ENCODE assay signal across 8 cellular contexts in the genomic region with DNA sequence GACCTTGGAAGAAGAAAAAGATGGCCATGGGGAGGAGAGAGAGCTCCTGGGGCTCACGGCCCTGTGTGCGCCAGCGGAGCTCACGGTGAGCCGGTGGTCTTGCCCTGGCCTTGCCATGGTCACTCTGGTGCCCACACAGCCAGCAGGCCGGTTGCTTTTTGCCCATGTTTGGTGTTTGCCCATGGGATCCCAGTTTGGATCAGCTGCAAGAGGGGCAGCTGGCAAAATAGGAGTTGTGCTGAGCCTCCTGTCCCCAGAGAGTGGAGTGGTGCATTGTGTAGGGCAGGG. TPM values are rescaled to one million over a fixed set of nuclear protein-coding genes. Genes with fewer than 3 reads are reported as not detected.
DNase-seq lines count a peak whose midpoint lies in the region; ATAC-seq, FAIRE-seq and TF ChIP-seq lines count a peak whose summit lies in the region.

No MANE protein-coding gene starts in this region.

- peaks cover 15% of the 10 kb centered on the region for H4K20me1 ChIP-seq in PC-9 (ENCODE audit: insufficient read depth)
- no peaks in the 10 kb centered on the region for H4K20me1 ChIP-seq in endothelial cell of umbilical vein (replicated peaks; ENCODE audit: control insufficient read depth, extremely low read depth, insufficient read depth, low read length)

- CTCF ChIA-PET in Caco-2 (lab: Charles Lee) = interaction anchor here (0.7 to 8.1 kb wide), 10 partner anchors 9 to 775 kb away, joined by 3 to 102 read pairs (median 10); partner anchors contain the start of genes NAT9 and RAB37
- CTCF ChIA-PET in PC-9 (lab: Charles Lee) = interaction anchor here (0.7 to 1.5 kb wide), 4 partner anchors 21 to 199 kb away, joined by 4 to 13 read pairs (median 8); no protein-coding TSS in a partner anchor
- CTCF ChIA-PET in endothelial cell of umbilical vein (lab: Charles Lee) = interaction anchor here (0.9 to 2.3 kb wide), 8 partner anchors 10 to 112 kb away, joined by 3 to 17 read pairs (median 5); no protein-coding TSS in a partner anchor

- ATAC-seq in HG02981 (IDR thresholded peaks at IDR 0.05; ENCODE audit: unreplicated experiment) = no peak

- H3K4me3 Mint-ChIP-seq in Caco-2 (ENCODE audit: unreplicated experiment) = peak overlapping the region; percentile 98

- H3K9me1 ChIP-seq in endothelial cell of umbilical vein (replicated peaks; ENCODE audit: control insufficient read depth, extremely low read depth, insufficient read depth, low read length) = no peaks in the 10 kb centered on the region

- H3K4me1 ChIP-seq in Caco-2 (peaks cover 59% of the 10 kb centered on the region), PC-9 (replicated peaks; ENCODE audit: insufficient read depth) (peaks cover 32% of the 10 kb centered on the region), endothelial cell of umbilical vein (ENCODE audit: control insufficient read depth, extremely low read depth, insufficient read depth, low read length) (peaks cover 4% of the 10 kb centered on the region), neutrophil (ENCODE audit: control insufficient read depth in 1 of 2, insufficient read depth in 1 of 2, low read depth in 1 of 2, low read length in 1 of 2) (peaks cover 76 to 80% of the 10 kb centered on the region in 2 experiments)

- peak overlapping the region; percentile 97 for H3K4me2 ChIP-seq in PC-9
- H3K4me2 ChIP-seq in endothelial cell of umbilical vein (ENCODE audit: insufficient read depth, low read length) = peak overlapping the region; percentile 82

- H3K27ac Mint-ChIP-seq in Caco-2 (ENCODE audit: unreplicated experiment) = peak overlapping the region; percentile 87

- H3K9me3 ChIP-seq in Caco-2 (no peaks in the 10 kb centered on the region), PC-9 (ENCODE audit: insufficient read depth, low read depth) (no peaks in the 10 kb centered on the region), endothelial cell of umbilical vein (replicated peaks; ENCODE audit: control insufficient read depth, insufficient read depth, low read length) (no peaks in the 10 kb centered on the region), neutrophil (no peaks in the 10 kb centered on the region)

- H3K27me3 ChIP-seq in Caco-2 (replicated peaks; ENCODE audit: control insufficient read depth, insufficient read depth, low read length) = no peaks in the 10 kb centered on the region
- H3K27me3 ChIP-seq in PC-9 (ENCODE audit: insufficient read depth, low read depth) = no peaks in the 10 kb centered on the region
- no peaks in the 10 kb centered on the region for H3K27me3 ChIP-seq in endothelial cell of umbilical vein (ENCODE audit: control insufficient read depth in 2 of 2, insufficient read depth in 2 of 2, low read length in 2 of 2)
- H3K27me3 ChIP-seq in neutrophil = no peaks in the 10 kb centered on the region

- BruUV-seq in Caco-2 (replicated peaks; lab: Mats Ljungman, UMichigan) (no TSS peak), PC-9 (replicated peaks; lab: Mats Ljungman, UMichigan) (no TSS peak), endothelial cell of umbilical vein (replicated peaks; lab: Mats Ljungman, UMichigan) (no TSS peak)

- peaks cover 10% of the 10 kb centered on the region for H3K9me3 Mint-ChIP-seq in Caco-2 (ENCODE audit: unreplicated experiment)

- POLR2A ChIA-PET in Caco-2 (lab: Charles Lee) = interaction anchor here (0.6 to 2.4 kb wide), 9 partner anchors 10 to 359 kb away, joined by 3 to 40 read pairs (median 8); partner anchors contain the start of genes FDXR, NAT9 and RAB37
- POLR2A ChIA-PET in PC-9 (lab: Charles Lee; ENCODE audit: unreplicated experiment) = interaction anchor here (0.9 kb wide), 1 partner anchor 10 kb away, joined by 7 read pairs; no protein-coding TSS in a partner anchor
- POLR2A ChIA-PET in endothelial cell of umbilical vein (lab: Charles Lee) = interaction anchor here (1.7 kb wide), 1 partner anchor 27 kb away, joined by 5 read pairs; a partner anchor contains a TSS

- H3K27ac ChIP-seq in PC-9 (no peak overlapping the region), endothelial cell of umbilical vein (ENCODE audit: insufficient read depth, low read depth, low read length) (no peak overlapping the region), neutrophil (peak overlapping the region; percentile 92)

- H3K4me1 Mint-ChIP-seq in Caco-2 (ENCODE audit: low read depth, unreplicated experiment) = peaks cover 45% of the 10 kb centered on the region

- FAIRE-seq in endothelial cell of umbilical vein (lab: Jason Lieb, UNC) (peak; percentile 18), H54 (lab: Jason Lieb, UNC) (no peak)

- peaks cover 9% of the 10 kb centered on the region; the same call in 1 of the 2 replicates for H3F3A ChIP-seq in PC-9 (ENCODE audit: insufficient read depth, low read depth)

- no peak for TF ChIP-seq POLR2A in endothelial cell of umbilical vein (IDR thresholded peaks at IDR 0.05; ENCODE audit: low read depth, low read length)
- no peak for TF ChIP-seq POLR2A in H54 (IDR thresholded peaks at IDR 0.05; ENCODE audit: low read depth, low read length)

- H2AFZ ChIP-seq in PC-9 (peak overlapping the region; percentile 94; the same call in 1 of the 2 replicates), endothelial cell of umbilical vein (ENCODE audit: low read depth, low read length) (no peak overlapping the region)

- intact Hi-C loops in Caco-2 (cut with micrococcal nuclease; ENCODE audit: unreplicated experiment) = no loop called here
- intact Hi-C loops in PC-9 (cut with micrococcal nuclease; ENCODE audit: unreplicated experiment) = loop anchor here (1.0 kb wide), 1 partner anchor 8 kb away; no protein-coding TSS in a partner anchor
- intact Hi-C loops in endothelial cell of umbilical vein (cut with micrococcal nuclease) = no loop called here

- H3K4me3 ChIP-seq in Caco-2 (ENCODE audit: low read depth, low read length) = peak overlapping the region; percentile 99
- H3K4me3 ChIP-seq in PC-9 = peak overlapping the region; percentile 99
- H3K4me3 ChIP-seq in endothelial cell of umbilical vein (replicated peaks in 1 of 3; ENCODE audit: insufficient read depth in 1 of 3, low read depth in 1 of 3, low read length in 3 of 3) = no peak overlapping the region
- peak overlapping the region; percentile 98 to 99 for H3K4me3 ChIP-seq in neutrophil (ENCODE audit: low read depth in 1 of 2, low read length in 1 of 2)

- no peaks in the 10 kb centered on the region for H3K9me2 ChIP-seq in PC-9 (ENCODE audit: insufficient read depth)

- no peaks in the 10 kb centered on the region for H3K27me3 Mint-ChIP-seq in Caco-2 (ENCODE audit: insufficient read depth, unreplicated experiment)

- H3K36me3 Mint-ChIP-seq in Caco-2 (ENCODE audit: insufficient read depth, unreplicated experiment) = peaks cover 54% of the 10 kb centered on the region

- H3K79me2 ChIP-seq in PC-9 (ENCODE audit: low read depth) (peaks cover 61% of the 10 kb centered on the region), endothelial cell of umbilical vein (ENCODE audit: control insufficient read depth, insufficient read depth, low read length) (no peaks in the 10 kb centered on the region)

- TF ChIP-seq CTCF in Caco-2 (IDR thresholded peaks at IDR 0.05; ENCODE audit: insufficient read depth in 1 of 2, low read depth in 1 of 2, low read length in 1 of 2, severe bottlenecking in 1 of 2, unreplicated experiment in 1 of 2) = no peak
- no peak for TF ChIP-seq CTCF in PC-9 (conservative IDR thresholded peaks at IDR 0.05)
- TF ChIP-seq CTCF in endothelial cell of umbilical vein (IDR thresholded peaks at IDR 0.05; ENCODE audit: extremely low read depth in 1 of 2, insufficient read depth in 1 of 2, low read depth in 1 of 2, low read length in 2 of 2) = no peak
- TF ChIP-seq CTCF in neutrophil (IDR thresholded peaks at IDR 0.05) = no peak

- dilution Hi-C loops in endothelial cell of umbilical vein (cut with MboI; ENCODE audit: extremely low pct_ligation_motif_present, low sequenced_read_pairs) = no loop called here

- H3K36me3 ChIP-seq in Caco-2 (ENCODE audit: control insufficient read depth, insufficient read depth, low read length) = peaks cover 8% of the 10 kb centered on the region; the same call in 1 of the 2 replicates
- H3K36me3 ChIP-seq in PC-9 (ENCODE audit: low read depth) = peaks cover 5% of the 10 kb centered on the region; the same call in 1 of the 2 replicates
- no peaks in the 10 kb centered on the region for H3K36me3 ChIP-seq in endothelial cell of umbilical vein (ENCODE audit: control insufficient read depth in 2 of 2, extremely low read depth in 1 of 2, insufficient read depth in 2 of 2, low read length in 2 of 2)
- H3K36me3 ChIP-seq in neutrophil = peaks cover 26% of the 10 kb centered on the region

- H3K9ac ChIP-seq in endothelial cell of umbilical vein (replicated peaks; ENCODE audit: extremely low read depth, insufficient read depth, low read length) = no peak overlapping the region

- DNase-seq in Caco-2 (no peak), PC-9 (no peak), endothelial cell of umbilical vein (ENCODE audit: low read depth, low spot score) (no peak), H54 (ENCODE audit: insufficient read length, low spot score) (no peak), amniotic stem cell (lab: John Stamatoyannopoulos, UW) (no peak)
- no peak for DNase-seq in effector CD8-positive, alpha-beta T cell (lab: John Stamatoyannopoulos, UW)

RNA-seq across cellular contexts. Expression of gene NHERF1, which starts 1.6 kb away (rescaled TPM):
- 204 and 218 TPM in 2 replicates for total RNA-seq in Caco-2 (2022)
- total RNA-seq in PC-9 (2021) = 83.6 and 105 TPM in 2 replicates
- total RNA-seq in endothelial cell of umbilical vein = 26.8 and 26.9 TPM in 2 replicates
- 22.4 and 24.4 TPM in 2 replicates for polyA plus RNA-seq in endothelial cell of umbilical vein
- 24.1 and 26.0 TPM in 2 replicates for polyA plus RNA-seq in endothelial cell of umbilical vein (2011; cell fraction: cytosol; rRNA removed)
- polyA plus RNA-seq in endothelial cell of umbilical vein (2011; cell fraction: nucleus; rRNA removed) = 13.6 and 14.0 TPM in 2 replicates
- polyA plus RNA-seq in endothelial cell of umbilical vein (2012) = 19.5 and 22.8 TPM in 2 replicates
- polyA minus RNA-seq in endothelial cell of umbilical vein = 15.5 and 20.8 TPM in 2 replicates
- polyA minus RNA-seq in endothelial cell of umbilical vein (2011; cell fraction: cytosol; rRNA and poly(A)+ RNA removed) = 47.4 TPM
- polyA minus RNA-seq in endothelial cell of umbilical vein (2011; cell fraction: nucleus; rRNA and poly(A)+ RNA removed) = 3.8 and 4.8 TPM in 2 replicates

RNA-seq across cellular contexts. Expression of gene RAB37, which starts 12.9 kb away (rescaled TPM):
- total RNA-seq in Caco-2 (2022) = 12.3 and 14.8 TPM in 2 replicates
- not detected in 2 replicates for total RNA-seq in PC-9 (2021)
- total RNA-seq in endothelial cell of umbilical vein = 0.21 TPM in 1 of 2 replicates, not detected in the other
- polyA plus RNA-seq in endothelial cell of umbilical vein = 0.10 and 0.11 TPM in 2 replicates
- polyA plus RNA-seq in endothelial cell of umbilical vein (2011; cell fraction: cytosol; rRNA removed) = 0.11 and 0.14 TPM in 2 replicates
- 0.14 and 0.15 TPM in 2 replicates for polyA plus RNA-seq in endothelial cell of umbilical vein (2011; cell fraction: nucleus; rRNA removed)
- polyA plus RNA-seq in endothelial cell of umbilical vein (2012) = 0.25 TPM in 1 of 2 replicates, not detected in the other
- polyA minus RNA-seq in endothelial cell of umbilical vein = 0.29 TPM in 1 of 2 replicates, not detected in the other
- polyA minus RNA-seq in endothelial cell of umbilical vein (2011; cell fraction: cytosol; rRNA and poly(A)+ RNA removed) = not detected
- polyA minus RNA-seq in endothelial cell of umbilical vein (2011; cell fraction: nucleus; rRNA and poly(A)+ RNA removed) = not detected in 2 replicates

RNA-seq across cellular contexts. Expression of gene NAT9, which starts 26.2 kb away (rescaled TPM):
- 84.5 and 89.5 TPM in 2 replicates for total RNA-seq in Caco-2 (2022)
- total RNA-seq in PC-9 (2021) = 31.5 and 37.6 TPM in 2 replicates
- total RNA-seq in endothelial cell of umbilical vein = 44.8 and 45.8 TPM in 2 replicates
- 37.2 and 39.3 TPM in 2 replicates for polyA plus RNA-seq in endothelial cell of umbilical vein
- polyA plus RNA-seq in endothelial cell of umbilical vein (2011; cell fraction: cytosol; rRNA removed) = 32.6 and 39.8 TPM in 2 replicates
- 230 and 239 TPM in 2 replicates for polyA plus RNA-seq in endothelial cell of umbilical vein (2011; cell fraction: nucleus; rRNA removed)
- 45.3 and 53.6 TPM in 2 replicates for polyA plus RNA-seq in endothelial cell of umbilical vein (2012)
- polyA minus RNA-seq in endothelial cell of umbilical vein = 44.8 and 46.5 TPM in 2 replicates
- polyA minus RNA-seq in endothelial cell of umbilical vein (2011; cell fraction: cytosol; rRNA and poly(A)+ RNA removed) = 3.6 TPM
- 32.7 and 34.2 TPM in 2 replicates for polyA minus RNA-seq in endothelial cell of umbilical vein (2011; cell fraction: nucleus; rRNA and poly(A)+ RNA removed)

RNA-seq across cellular contexts. Expression of gene CD300LF, which starts 37.3 kb away (rescaled TPM):
- total RNA-seq in Caco-2 (2022) = 2.2 and 2.4 TPM in 2 replicates
- not detected in 2 replicates for total RNA-seq in PC-9 (2021)
- not detected in 2 replicates for total RNA-seq in endothelial cell of umbilical vein
- not detected in 2 replicates for polyA plus RNA-seq in endothelial cell of umbilical vein
- not detected in 2 replicates for polyA plus RNA-seq in endothelial cell of umbilical vein (2011; cell fraction: cytosol; rRNA removed)
- polyA plus RNA-seq in endothelial cell of umbilical vein (2011; cell fraction: nucleus; rRNA removed) = not detected in 2 replicates
- not detected in 2 replicates for polyA plus RNA-seq in endothelial cell of umbilical vein (2012)
- not detected in 2 replicates for polyA minus RNA-seq in endothelial cell of umbilical vein
- not detected for polyA minus RNA-seq in endothelial cell of umbilical vein (2011; cell fraction: cytosol; rRNA and poly(A)+ RNA removed)
- not detected in 2 replicates for polyA minus RNA-seq in endothelial cell of umbilical vein (2011; cell fraction: nucleus; rRNA and poly(A)+ RNA removed)

Comparison
In these comparisons a context has a peak if more than half of its experiments do, and no peak if none do; other contexts are left out.
1. H3K4me3 ChIP-seq: peak in Caco-2 (single experiment), PC-9 (single experiment) and neutrophil (2 of 2); none in endothelial cell of umbilical vein (0 of 3).
2. RNA of gene RAB37, which starts 12.9 kb away (total RNA-seq): 12.3 to 14.8 TPM in Caco-2; 0.21 TPM in endothelial cell of umbilical vein and not detected in PC-9; every median in the first group is over 10 times any median in the second.